In genomic region chr1:19743793-19744192, GRCh38 we compare ENCODE assay signal across 33 cellular contexts.
"Had no signal": no experiment of that assay in that cellular context is flagged by ENCODE, and none has a peak within 500 bp of the region (broad histone marks: within the 10 kb centered on the region; RNA-seq: fewer than 3 reads in every experiment).

No MANE protein-coding gene starts in this region.

- H3K36me3 Mint-ChIP-seq: activated naive CD4-positive, alpha-beta T cell treated with anti-CD3 and anti-CD28 coated beads, Interleukin-2, amount 10 ng/mL, durations not matched to agents 7 days and 5 days; brain had no signal

- H3K4me3 ChIP-seq: ascending aorta, breast epithelium, cardiac muscle cell, colonic mucosa, esophagus muscularis mucosa, gastrocnemius medialis had no signal

- DNase-seq: activated B cell treated with CpG ODN at 0.5 μM for 24 hours; activated CD4-positive, alpha-beta memory T cell treated with anti-CD3 and anti-CD28 coated beads for 36 hours; activated CD4-positive, alpha-beta T cell treated with anti-CD3 and anti-CD28 coated beads for 36 hours; activated CD4-positive, alpha-beta T cell treated with anti-CD3 and anti-CD28 coated beads, Interleukin-2, amount 10 ng/mL, durations not matched to agents 24 days and 14 days; activated CD8-positive, alpha-beta memory T cell treated with anti-CD3 and anti-CD28 coated beads, Interleukin-2, amount 10 ng/mL, durations not matched to agents 7 days and 5 days; activated CD8-positive, alpha-beta memory T cell treated with anti-CD3 and anti-CD28 coated beads, Interleukin-2, amount 50 U/mL, for 4 hours; activated CD8-positive, alpha-beta T cell treated with anti-CD3 and anti-CD28 coated beads, Interleukin-2, amount 10 ng/mL, durations not matched to agents 7 days and 5 days; activated gamma-delta T cell; activated naive CD4-positive, alpha-beta T cell; activated naive CD4-positive, alpha-beta T cell treated with anti-CD3 and anti-CD28 coated beads, Interleukin-2, amount 10 ng/mL, durations not matched to agents 7 days and 5 days; activated naive CD8-positive, alpha-beta T cell treated with anti-CD3 and anti-CD28 coated beads, Interleukin-2, amount 10 ng/mL, durations not matched to agents 7 days and 5 days; activated T-cell treated with anti-CD3 and anti-CD28 coated beads for 4 hours; activated T-cell treated with anti-CD3 and anti-CD28 coated beads, Interleukin-2, amount 50 U/mL, for 24 hours; activated T-cell treated with anti-CD3 and anti-CD28 coated beads, Interleukin-2, amount 50 U/mL, for 72 hours; central memory CD4-positive, alpha-beta T cell; cerebellar nuclear complex; colonic mucosa; effector memory CD4-positive, alpha-beta T cell; erythroblast; foreskin keratinocyte; gastrocnemius medialis; T-helper 1 cell; T-helper 17 cell; T1000; WERI-Rb-1 had no signal

- H3K4me1 ChIP-seq: ascending aorta, breast epithelium, colonic mucosa, foreskin keratinocyte, gastrocnemius medialis had no signal

- ATAC-seq: activated CD4-positive, alpha-beta T cell treated with anti-CD3 and anti-CD28 coated beads for 36 hours; activated CD4-positive, CD25-positive, alpha-beta regulatory T cell treated with anti-CD3 and anti-CD28 coated beads, Interleukin-2, amount 50 U/mL, for 24 hours; activated CD8-positive, alpha-beta memory T cell treated with anti-CD3 and anti-CD28 coated beads, Interleukin-2, amount 10 ng/mL, durations not matched to agents 7 days and 5 days; activated CD8-positive, alpha-beta T cell treated with anti-CD3 and anti-CD28 coated beads, Interleukin-2, amount 10 ng/mL, durations not matched to agents 7 days and 5 days; activated naive CD4-positive, alpha-beta T cell treated with anti-CD3 and anti-CD28 coated beads, Interleukin-2, amount 50 U/mL, for 72 hours; activated T-cell treated with anti-CD3 and anti-CD28 coated beads, Interleukin-2, amount 50 U/mL, for 72 hours; foreskin keratinocyte; gastrocnemius medialis; T-helper 17 cell had no signal

- H3K4me3 Mint-ChIP-seq: activated B cell treated with CpG ODN at 0.5 μM for 24 hours; activated CD4-positive, alpha-beta memory T cell treated with anti-CD3 and anti-CD28 coated beads for 36 hours; activated CD4-positive, alpha-beta T cell treated with anti-CD3 and anti-CD28 coated beads for 36 hours; activated CD4-positive, alpha-beta T cell treated with anti-CD3 and anti-CD28 coated beads, Interleukin-2, amount 10 ng/mL, durations not matched to agents 24 days and 14 days; activated CD8-positive, alpha-beta memory T cell treated with anti-CD3 and anti-CD28 coated beads, Interleukin-2, amount 10 ng/mL, durations not matched to agents 7 days and 5 days; activated CD8-positive, alpha-beta T cell treated with anti-CD3 and anti-CD28 coated beads, Interleukin-2, amount 10 ng/mL, durations not matched to agents 7 days and 5 days; activated naive CD4-positive, alpha-beta T cell treated with anti-CD3 and anti-CD28 coated beads, Interleukin-2, amount 10 ng/mL, durations not matched to agents 7 days and 5 days; activated naive CD8-positive, alpha-beta T cell treated with anti-CD3 and anti-CD28 coated beads, Interleukin-2, amount 10 ng/mL, durations not matched to agents 7 days and 5 days; activated T-cell treated with anti-CD3 and anti-CD28 coated beads, Interleukin-2, amount 50 U/mL, for 24 hours; activated T-cell treated with anti-CD3 and anti-CD28 coated beads, Interleukin-2, amount 50 U/mL, for 72 hours; brain; T-helper 17 cell; T-helper 2 cell treated with Interferon-gamma antibody and Interleukin-4, amounts not matched to agents 5 μg/mL and 100 μg/mL, for 36 hours had no signal

- H3K27me3 Mint-ChIP-seq: activated B cell treated with CpG ODN at 0.5 μM for 24 hours; activated CD4-positive, alpha-beta memory T cell treated with anti-CD3 and anti-CD28 coated beads for 36 hours; activated CD4-positive, alpha-beta T cell treated with anti-CD3 and anti-CD28 coated beads for 36 hours; activated CD4-positive, alpha-beta T cell treated with anti-CD3 and anti-CD28 coated beads, Interleukin-2, amount 10 ng/mL, durations not matched to agents 24 days and 14 days; activated CD8-positive, alpha-beta memory T cell treated with anti-CD3 and anti-CD28 coated beads, Interleukin-2, amount 10 ng/mL, durations not matched to agents 7 days and 5 days; activated naive CD4-positive, alpha-beta T cell treated with anti-CD3 and anti-CD28 coated beads, Interleukin-2, amount 10 ng/mL, durations not matched to agents 7 days and 5 days; activated naive CD8-positive, alpha-beta T cell treated with anti-CD3 and anti-CD28 coated beads, Interleukin-2, amount 10 ng/mL, durations not matched to agents 7 days and 5 days; activated T-cell treated with anti-CD3 and anti-CD28 coated beads, Interleukin-2, amount 50 U/mL, for 24 hours; T-helper 17 cell had no signal

- H3K27ac Mint-ChIP-seq: activated B cell treated with CpG ODN at 0.5 μM for 24 hours; activated CD4-positive, alpha-beta memory T cell treated with anti-CD3 and anti-CD28 coated beads for 36 hours; activated CD4-positive, alpha-beta T cell treated with anti-CD3 and anti-CD28 coated beads for 36 hours; activated CD4-positive, alpha-beta T cell treated with anti-CD3 and anti-CD28 coated beads, Interleukin-2, amount 10 ng/mL, durations not matched to agents 24 days and 14 days; activated CD8-positive, alpha-beta memory T cell treated with anti-CD3 and anti-CD28 coated beads, Interleukin-2, amount 10 ng/mL, durations not matched to agents 7 days and 5 days; activated CD8-positive, alpha-beta T cell treated with anti-CD3 and anti-CD28 coated beads, Interleukin-2, amount 10 ng/mL, durations not matched to agents 7 days and 5 days; activated naive CD4-positive, alpha-beta T cell treated with anti-CD3 and anti-CD28 coated beads, Interleukin-2, amount 10 ng/mL, durations not matched to agents 7 days and 5 days; activated naive CD8-positive, alpha-beta T cell treated with anti-CD3 and anti-CD28 coated beads, Interleukin-2, amount 10 ng/mL, durations not matched to agents 7 days and 5 days; activated T-cell treated with anti-CD3 and anti-CD28 coated beads, Interleukin-2, amount 50 U/mL, for 24 hours; activated T-cell treated with anti-CD3 and anti-CD28 coated beads, Interleukin-2, amount 50 U/mL, for 72 hours; T-helper 17 cell; T-helper 2 cell treated with Interferon-gamma antibody and Interleukin-4, amounts not matched to agents 5 μg/mL and 100 μg/mL, for 36 hours had no signal

- H3K9me3 ChIP-seq: colonic mucosa, gastrocnemius medialis had no signal

- H3K36me3 ChIP-seq: breast epithelium, cardiac muscle cell, colonic mucosa, gastrocnemius medialis, WERI-Rb-1 had no signal

- H3K9me3 Mint-ChIP-seq: activated B cell treated with CpG ODN at 0.5 μM for 24 hours; activated CD4-positive, alpha-beta T cell treated with anti-CD3 and anti-CD28 coated beads, Interleukin-2, amount 10 ng/mL, durations not matched to agents 24 days and 14 days; activated naive CD4-positive, alpha-beta T cell treated with anti-CD3 and anti-CD28 coated beads, Interleukin-2, amount 10 ng/mL, durations not matched to agents 7 days and 5 days; activated naive CD8-positive, alpha-beta T cell treated with anti-CD3 and anti-CD28 coated beads, Interleukin-2, amount 10 ng/mL, durations not matched to agents 7 days and 5 days; activated T-cell treated with anti-CD3 and anti-CD28 coated beads, Interleukin-2, amount 50 U/mL, for 24 hours; activated T-cell treated with anti-CD3 and anti-CD28 coated beads, Interleukin-2, amount 50 U/mL, for 72 hours; brain; T-helper 2 cell treated with Interferon-gamma antibody and Interleukin-4, amounts not matched to agents 5 μg/mL and 100 μg/mL, for 36 hours had no signal

- H3K4me1 Mint-ChIP-seq: activated B cell treated with CpG ODN at 0.5 μM for 24 hours; activated CD4-positive, alpha-beta T cell treated with anti-CD3 and anti-CD28 coated beads for 36 hours; activated CD4-positive, alpha-beta T cell treated with anti-CD3 and anti-CD28 coated beads, Interleukin-2, amount 10 ng/mL, durations not matched to agents 24 days and 14 days; activated CD8-positive, alpha-beta memory T cell treated with anti-CD3 and anti-CD28 coated beads, Interleukin-2, amount 10 ng/mL, durations not matched to agents 7 days and 5 days; activated naive CD4-positive, alpha-beta T cell treated with anti-CD3 and anti-CD28 coated beads, Interleukin-2, amount 10 ng/mL, durations not matched to agents 7 days and 5 days; activated naive CD8-positive, alpha-beta T cell treated with anti-CD3 and anti-CD28 coated beads, Interleukin-2, amount 10 ng/mL, durations not matched to agents 7 days and 5 days had no signal

- H3K27me3 ChIP-seq: ascending aorta, breast epithelium, colonic mucosa, esophagus muscularis mucosa, foreskin keratinocyte, gastrocnemius medialis had no signal

- H3K27ac ChIP-seq: breast epithelium, cardiac muscle cell, colonic mucosa, foreskin keratinocyte, gastrocnemius medialis, WERI-Rb-1 had no signal
